In genomic region chr14:96821501-96821900, GRCh38 we compare ENCODE assay signal across 14 cellular contexts. TPM values are rescaled to one million over a fixed set of nuclear protein-coding genes. Genes with fewer than 3 reads are reported as not detected.
DNase-seq lines count a peak whose midpoint lies in the region; ATAC-seq and TF ChIP-seq lines count a peak whose summit lies in the region.
"Had no signal": no experiment of that assay in that cellular context is flagged by ENCODE, and none has a peak within 500 bp of the region (broad histone marks: within the 10 kb centered on the region; RNA-seq: fewer than 3 reads in every experiment).

No MANE protein-coding gene starts in this region.

- DNase-seq in DMS79 (lab: John Stamatoyannopoulos, UW) (peak; percentile 23), NCI-H2171 treated with DMSO at 0.1 percent for 48 hours (lab: John Stamatoyannopoulos, UW) (peak; percentile 79), nephron progenitor cell (no peak), NCI-H526 treated with DMSO at 0.1 percent for 48 hours (lab: John Stamatoyannopoulos, UW) (no peak), T-helper 1 cell (no peak)
- DNase-seq: CD4-positive, alpha-beta T cell; KG1; NCI-H1105; NCI-H187 treated with DMSO at 0.1 percent for 48 hours; Peyer's patch; SIG-M5 had no signal

- peak overlapping the region in 2 of 5 experiments; percentile 13 to 29 for H3K4me3 Mint-ChIP-seq in brain
- no peak overlapping the region for H3K4me3 Mint-ChIP-seq in nephron progenitor cell
- H3K4me3 Mint-ChIP-seq: B cell; CD4-positive, alpha-beta T cell had no signal

- no peaks in the 10 kb centered on the region for H3K27me3 Mint-ChIP-seq in brain
- no peaks in the 10 kb centered on the region for H3K27me3 Mint-ChIP-seq in nephron progenitor cell (ENCODE audit: low read depth, poor library complexity)
- H3K27me3 Mint-ChIP-seq: B cell; CD4-positive, alpha-beta T cell had no signal

- no peak for ATAC-seq in HG02759 (IDR thresholded peaks at IDR 0.05; ENCODE audit: unreplicated experiment)

- H3K27ac Mint-ChIP-seq in brain (peak overlapping the region in 4 of 5 experiments; percentile 68 to 95 (median 82)), nephron progenitor cell (peak overlapping the region; percentile 31)
- H3K27ac Mint-ChIP-seq: B cell; CD4-positive, alpha-beta T cell had no signal

- TF ChIP-seq CTCF in brain (conservative IDR thresholded peaks at IDR 0.05) (no peak), nephron progenitor cell (IDR thresholded peaks at IDR 0.05) (no peak)

- H3K36me3 Mint-ChIP-seq in brain (no peaks in the 10 kb centered on the region), nephron progenitor cell (ENCODE audit: low read depth) (peaks cover 27% of the 10 kb centered on the region)

- H3K9me3 Mint-ChIP-seq in brain (peaks cover 0 to 5% (median 0%) of the 10 kb centered on the region in 5 experiments), nephron progenitor cell (no peaks in the 10 kb centered on the region)

- peaks cover 33% of the 10 kb centered on the region for H3K4me1 Mint-ChIP-seq in brain
- H3K4me1 Mint-ChIP-seq in nephron progenitor cell: peaks cover 16% of the 10 kb centered on the region

RNA-seq across cellular contexts. Expression of gene VRK1, which starts 24.3 kb away (rescaled TPM):
- polyA plus RNA-seq in brain (ENCODE audit: insufficient read depth, low read depth, low replicate concordance): 13.8 TPM

Comparison
In these comparisons a context has a peak if more than half of its experiments do, and no peak if none do; other contexts are left out.
1. DNase-seq: peak in DMS79 (single experiment) and NCI-H2171 treated with DMSO at 0.1 percent for 48 hours (single experiment); none in nephron progenitor cell (single experiment), NCI-H526 treated with DMSO at 0.1 percent for 48 hours (single experiment) and T-helper 1 cell (0 of 5).